11 cellular contexts compared by ENCODE assay signal in genomic region chr12:40375076-40375475, GRCh38.
DNase-seq lines count a peak whose midpoint lies in the region; ATAC-seq and TF ChIP-seq lines count a peak whose summit lies in the region.
"Had no signal": no experiment of that assay in that cellular context is flagged by ENCODE, and none has a peak within 500 bp of the region (broad histone marks: within the 10 kb centered on the region; RNA-seq: fewer than 3 reads in every experiment).

No MANE protein-coding gene starts in this region.

- peak; percentile 44 for ATAC-seq in HG03432 (IDR thresholded peaks at IDR 0.05; ENCODE audit: unreplicated experiment)
- peak; percentile 55 for ATAC-seq in upper lobe of right lung
- ATAC-seq in HG03460 (IDR thresholded peaks at IDR 0.05; ENCODE audit: unreplicated experiment) = no peak
- ATAC-seq in gastroesophageal sphincter = no peak

- H3K9me3 ChIP-seq in upper lobe of right lung (no peaks in the 10 kb centered on the region), gastroesophageal sphincter (peaks cover 0 to 9% (median 0%) of the 10 kb centered on the region in 3 donors)

- TF ChIP-seq CTCF in upper lobe of right lung (IDR thresholded peaks at IDR 0.05) (peak; percentile 23), gastroesophageal sphincter (IDR thresholded peaks at IDR 0.05) (no peak)

- no peaks in the 10 kb centered on the region for H3K27me3 ChIP-seq in upper lobe of right lung
- no peaks in the 10 kb centered on the region for H3K27me3 ChIP-seq in gastroesophageal sphincter
- H3K27me3 ChIP-seq in H7 (ENCODE audit: control insufficient read depth, insufficient read depth, low read length) = no peaks in the 10 kb centered on the region

- H3K27ac ChIP-seq in upper lobe of right lung (no peak overlapping the region), gastroesophageal sphincter (no peak overlapping the region)

- 73 to 79% methylated on average over 6 of the region's 6 CpGs for WGBS in gastroesophageal sphincter (ENCODE audit: low coverage in 1 of 2), 2 donors

- no peak overlapping the region for H3K4me3 ChIP-seq in upper lobe of right lung
- H3K4me3 ChIP-seq in gastroesophageal sphincter = no peak overlapping the region
- H3K4me3 ChIP-seq in H7 (ENCODE audit: insufficient read depth, low read depth, low read length) = no peak overlapping the region

- no peak for TF ChIP-seq POLR2A in gastroesophageal sphincter (IDR thresholded peaks at IDR 0.05)

- TF ChIP-seq EP300 in gastroesophageal sphincter (IDR thresholded peaks at IDR 0.05) = no peak

- H3K4me1 ChIP-seq in upper lobe of right lung (no peaks in the 10 kb centered on the region), gastroesophageal sphincter (no peaks in the 10 kb centered on the region)

- DNase-seq in SIG-M5 treated with dmso at 0.1 percent for 504 hours (lab: John Stamatoyannopoulos, UW; ENCODE audit: unreplicated experiment) (peak; percentile 19), SIG-M5 (lab: John Stamatoyannopoulos, UW) (no peak), amniotic epithelial cell (ENCODE audit: low read depth) (peak; percentile 1), upper lobe of right lung (no peak), H7 (no peak)
- DNase-seq: activated naive CD8-positive, alpha-beta T cell treated with anti-CD3 and anti-CD28 coated beads, Interleukin-2, amount 10 ng/mL, durations not matched to agents 7 days and 5 days; head of caudate nucleus; NCI-H1092 treated with DMSO at 0.1 percent for 48 hours had no signal

- intact Hi-C loops in upper lobe of right lung (cut with DNase I) = no loop called here

- H3K36me3 ChIP-seq in upper lobe of right lung (peaks cover under 1% of the 10 kb centered on the region), gastroesophageal sphincter (no peaks in the 10 kb centered on the region), H7 (replicated peaks; ENCODE audit: control insufficient read depth, insufficient read depth, low read length) (no peaks in the 10 kb centered on the region)

Comparison
In these comparisons a context has a peak if more than half of its experiments do, and no peak if none do; other contexts are left out.
1. DNase-seq: peak in SIG-M5 treated with dmso at 0.1 percent for 504 hours (single experiment) and amniotic epithelial cell (single experiment); none in SIG-M5 (single experiment), upper lobe of right lung (single experiment) and H7 (single experiment).
2. ATAC-seq: peak in HG03432 (single experiment) and upper lobe of right lung (single experiment); none in HG03460 (single experiment) and gastroesophageal sphincter (single experiment).